20 cellular contexts compared by ENCODE assay signal in genomic region chr2:83251473-83251872, GRCh38.
DNase-seq lines count a peak whose midpoint lies in the region; ATAC-seq, FAIRE-seq and TF ChIP-seq lines count a peak whose summit lies in the region.
"Had no signal": no experiment of that assay in that cellular context is flagged by ENCODE, and none has a peak within 500 bp of the region (broad histone marks: within the 10 kb centered on the region; RNA-seq: fewer than 3 reads in every experiment).

No MANE protein-coding gene starts in this region.

- H3K36me3 Mint-ChIP-seq in stimulated activated effector memory CD8-positive, alpha-beta T cell treated with anti-CD3 and anti-CD28 coated beads, Interleukin-12 subunit alpha, Interleukin-12 subunit beta, amount 100 ng/mL, for 72 hours, result no peaks in the 10 kb centered on the region
- peaks cover 2% of the 10 kb centered on the region for H3K36me3 Mint-ChIP-seq in T-helper 17 cell (ENCODE audit: low read depth)

- H3K27me3 Mint-ChIP-seq in T-helper 17 cell, result no peaks in the 10 kb centered on the region
- H3K27me3 Mint-ChIP-seq: B cell; CD4-positive, alpha-beta T cell had no signal

- peaks cover 13% of the 10 kb centered on the region for H3K9me3 Mint-ChIP-seq in stimulated activated effector memory CD8-positive, alpha-beta T cell treated with anti-CD3 and anti-CD28 coated beads, Interleukin-12 subunit alpha, Interleukin-12 subunit beta, amount 100 ng/mL, for 72 hours

- H3K27me3 ChIP-seq in bronchial epithelial cell (ENCODE audit: control insufficient read depth, insufficient read depth, low read length), result no peaks in the 10 kb centered on the region

- H3K36me3 ChIP-seq in bronchial epithelial cell (ENCODE audit: control insufficient read depth, insufficient read depth, low read length), result no peaks in the 10 kb centered on the region

- no peak overlapping the region for H3K4me3 ChIP-seq in bronchial epithelial cell (ENCODE audit: low read depth, low read length)
- H3K4me3 ChIP-seq: GM12878, GM23338 had no signal

- no peak for FAIRE-seq in bronchial epithelial cell (lab: Jason Lieb, UNC)
- FAIRE-seq: A204.1, D721Med, GM12878, GM18507 had no signal

- TF ChIP-seq CTCF in bronchial epithelial cell (IDR thresholded peaks at IDR 0.05; ENCODE audit: insufficient read depth, low read length, severe bottlenecking), result no peak

- ATAC-seq in left lobe of liver (peak; percentile 31), T-helper 17 cell (no peak)
- ATAC-seq in stimulated activated effector memory CD8-positive, alpha-beta T cell treated with anti-CD3 and anti-CD28 coated beads, Interleukin-12 subunit alpha, Interleukin-12 subunit beta, amount 100 ng/mL, for 72 hours, result no peak
- ATAC-seq: GM12878, GM23338 had no signal

- H3K4me1 Mint-ChIP-seq in stimulated activated effector memory CD8-positive, alpha-beta T cell treated with anti-CD3 and anti-CD28 coated beads, Interleukin-12 subunit alpha, Interleukin-12 subunit beta, amount 100 ng/mL, for 72 hours, result no peaks in the 10 kb centered on the region
- H3K4me1 Mint-ChIP-seq in T-helper 17 cell, result peaks cover 2% of the 10 kb centered on the region
- H3K4me1 Mint-ChIP-seq: B cell, GM23338 had no signal

- H3K9me3 ChIP-seq in T-helper 17 cell (ENCODE audit: control insufficient read depth, low read length, poor library complexity, severe bottlenecking), result no peaks in the 10 kb centered on the region

- peak; percentile 41 for DNase-seq in HCEC 1CT
- peak; percentile 0 for DNase-seq in bronchial epithelial cell (ENCODE audit: low read depth)
- DNase-seq in left lobe of liver (ENCODE audit: low spot score), result no peak
- DNase-seq in NCI-H1694 treated with DMSO at 0.1 percent for 48 hours (lab: John Stamatoyannopoulos, UW), result no peak
- no peak for DNase-seq in stimulated activated effector memory CD8-positive, alpha-beta T cell treated with anti-CD3 and anti-CD28 coated beads, Interleukin-12 subunit alpha, Interleukin-12 subunit beta, amount 100 ng/mL, for 72 hours (ENCODE audit: low spot score in 2 of 2)
- no peak for DNase-seq in DMS153 treated with DMSO at 0.1 percent for 48 hours (lab: John Stamatoyannopoulos, UW; ENCODE audit: unreplicated experiment)
- no peak for DNase-seq in T-helper 17 cell
- DNase-seq: C1 segment of cervical spinal cord; CD4-positive, alpha-beta T cell; COR-L47; DMS153; DND-41; H7; KBM-7 had no signal

- no peak overlapping the region for H3K4me3 Mint-ChIP-seq in stimulated activated effector memory CD8-positive, alpha-beta T cell treated with anti-CD3 and anti-CD28 coated beads, Interleukin-12 subunit alpha, Interleukin-12 subunit beta, amount 100 ng/mL, for 72 hours
- H3K4me3 Mint-ChIP-seq in T-helper 17 cell, result no peak overlapping the region
- H3K4me3 Mint-ChIP-seq: B cell; CD4-positive, alpha-beta T cell; GM23338 had no signal

- H3K27ac Mint-ChIP-seq in stimulated activated effector memory CD8-positive, alpha-beta T cell treated with anti-CD3 and anti-CD28 coated beads, Interleukin-12 subunit alpha, Interleukin-12 subunit beta, amount 100 ng/mL, for 72 hours, result no peak overlapping the region
- H3K27ac Mint-ChIP-seq in T-helper 17 cell, result no peak overlapping the region
- H3K27ac Mint-ChIP-seq: B cell; CD4-positive, alpha-beta T cell; GM23338 had no signal

Comparison
In these comparisons a context has a peak if more than half of its experiments do, and no peak if none do; other contexts are left out.
1. DNase-seq: peak in HCEC 1CT (single experiment) and bronchial epithelial cell (single experiment); none in left lobe of liver (single experiment), NCI-H1694 treated with DMSO at 0.1 percent for 48 hours (single experiment), stimulated activated effector memory CD8-positive, alpha-beta T cell treated with anti-CD3 and anti-CD28 coated beads, Interleukin-12 subunit alpha, Interleukin-12 subunit beta, amount 100 ng/mL, for 72 hours (0 of 2), DMS153 treated with DMSO at 0.1 percent for 48 hours (single experiment) and T-helper 17 cell (0 of 3).